In the genomic region with DNA sequence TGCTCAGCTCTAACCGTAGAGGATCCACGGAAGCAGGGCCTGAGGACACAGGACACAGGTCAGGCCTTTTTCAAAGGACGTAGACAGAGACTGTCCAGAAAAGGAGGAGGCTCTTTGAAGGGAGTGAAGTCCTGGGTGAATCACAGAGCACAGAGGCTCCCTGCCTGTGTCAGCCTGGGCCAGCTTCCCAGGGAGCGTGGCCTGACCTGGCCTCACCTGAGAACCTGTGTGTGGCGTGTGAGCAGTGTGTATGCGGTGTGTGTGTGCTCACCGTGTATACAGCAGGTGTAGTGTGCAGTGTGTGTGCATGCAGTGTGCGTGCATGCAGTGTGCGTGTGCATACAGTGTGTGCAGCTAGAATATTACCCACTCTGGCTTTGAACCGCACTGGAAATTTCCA, we compare ENCODE assay signal across 33 cellular contexts. TPM values are rescaled to one million over a fixed set of nuclear protein-coding genes. Genes with fewer than 3 reads are reported as not detected.
"Had no signal": no experiment of that assay in that cellular context is flagged by ENCODE, and none has a peak within 500 bp of the region (broad histone marks: within the 10 kb centered on the region; RNA-seq: fewer than 3 reads in every experiment).

No MANE protein-coding gene starts in this region.

- H3K27me3 ChIP-seq: body of pancreas had no signal

- H3K4me1 ChIP-seq: body of pancreas had no signal

- FAIRE-seq: astrocyte, K562 had no signal

- H3K4me3 ChIP-seq: body of pancreas, K562 had no signal

- H3K27ac ChIP-seq: body of pancreas, VCaP had no signal

- H3K9me3 ChIP-seq: body of pancreas had no signal

- DNase-seq: activated B cell treated with CpG ODN at 0.5 μM for 24 hours; activated CD4-positive, alpha-beta memory T cell treated with anti-CD3 and anti-CD28 coated beads, Interleukin-2, amount 10 ng/mL, durations not matched to agents 7 days and 5 days; activated CD4-positive, alpha-beta T cell treated with anti-CD3 and anti-CD28 coated beads for 4 hours; activated CD4-positive, CD25-positive, alpha-beta regulatory T cell treated with anti-CD3 and anti-CD28 coated beads, Interleukin-2, amount 50 U/mL, for 72 hours; activated CD8-positive, alpha-beta memory T cell treated with anti-CD3 and anti-CD28 coated beads for 24 hours; activated CD8-positive, alpha-beta memory T cell treated with anti-CD3 and anti-CD28 coated beads, Interleukin-2, amount 10 ng/mL, durations not matched to agents 7 days and 5 days; activated gamma-delta T cell; activated naive CD4-positive, alpha-beta T cell treated with Interleukin-2 at 50 U/mL for 16 hours; activated naive CD8-positive, alpha-beta T cell treated with anti-CD3 and anti-CD28 coated beads, Interleukin-2, amount 10 ng/mL, durations not matched to agents 7 days and 5 days; activated T-cell treated with anti-CD3 and anti-CD28 coated beads, Interleukin-2, amount 50 U/mL, for 24 hours; body of pancreas; central memory CD4-positive, alpha-beta T cell; NCI-H1092 treated with DMSO at 0.1 percent for 48 hours; NCI-H1417; NCI-H146; NCI-H187; NCI-H2029 treated with DMSO at 0.1 percent for 48 hours; NCI-H2107; NCI-H2171; NCI-H510A; NCI-H526; NCI-H748 treated with DMSO at 0.1 percent for 48 hours; NK-92 treated with Interleukin-12 subunit alpha and Interleukin-12 subunit beta, amount 100 ng/mL, for 24 hours; Right ventricle myocardium superior; SW 1271; T-helper 1 cell; T-helper 2 cell; T-helper 9 cell had no signal

- ATAC-seq: activated CD8-positive, alpha-beta memory T cell treated with anti-CD3 and anti-CD28 coated beads, Interleukin-2, amount 10 ng/mL, durations not matched to agents 7 days and 5 days; body of pancreas; K562 had no signal

RNA-seq across cellular contexts. Expression of a gene that starts 56.0 kb away (rescaled TPM):
- total RNA-seq: activated B cell treated with CpG ODN at 0.5 μM for 24 hours; activated CD4-positive, alpha-beta memory T cell treated with anti-CD3 and anti-CD28 coated beads, Interleukin-2, amount 10 ng/mL, durations not matched to agents 7 days and 5 days; activated CD8-positive, alpha-beta memory T cell treated with anti-CD3 and anti-CD28 coated beads, Interleukin-2, amount 10 ng/mL, durations not matched to agents 7 days and 5 days; activated naive CD8-positive, alpha-beta T cell treated with anti-CD3 and anti-CD28 coated beads, Interleukin-2, amount 10 ng/mL, durations not matched to agents 7 days and 5 days; activated T-helper 2 cell treated with anti-CD3 and anti-CD28 coated beads, Interferon-gamma antibody, Interleukin-2, Interleukin-4, amounts not matched to agents 10 μg/mL and 5 μg/mL and 100 μg/mL, durations not matched to agents 14 hours and 24 hours and 36 hours; K562; M059J had no signal
- polyA plus RNA-seq: K562 had no signal
